1 cellular context compared by ENCODE assay signal in genomic region chr7:112423987-112424386, GRCh38.
TF ChIP-seq lines count a peak whose summit lies in the region.

No MANE protein-coding gene starts in this region.

TF ChIP-seq in SK-N-SH, 30 proteins besides CTCF, POLR2A, EP300 and RAD21 (continued from another document):
- TF ChIP-seq USF2 (IDR thresholded peaks at IDR 0.05; ENCODE audit: borderline replicate concordance, low read depth, low read length) (no peak), MEF2A (IDR thresholded peaks at IDR 0.05; ENCODE audit: borderline replicate concordance, low read depth) (no peak), NRF1 (IDR thresholded peaks at IDR 0.05; ENCODE audit: low read depth, low read length) (no peak), TCF12 (IDR thresholded peaks at IDR 0.05) (no peak)
